Comparison of ENCODE assay signal across 24 cellular contexts in the genomic region with DNA sequence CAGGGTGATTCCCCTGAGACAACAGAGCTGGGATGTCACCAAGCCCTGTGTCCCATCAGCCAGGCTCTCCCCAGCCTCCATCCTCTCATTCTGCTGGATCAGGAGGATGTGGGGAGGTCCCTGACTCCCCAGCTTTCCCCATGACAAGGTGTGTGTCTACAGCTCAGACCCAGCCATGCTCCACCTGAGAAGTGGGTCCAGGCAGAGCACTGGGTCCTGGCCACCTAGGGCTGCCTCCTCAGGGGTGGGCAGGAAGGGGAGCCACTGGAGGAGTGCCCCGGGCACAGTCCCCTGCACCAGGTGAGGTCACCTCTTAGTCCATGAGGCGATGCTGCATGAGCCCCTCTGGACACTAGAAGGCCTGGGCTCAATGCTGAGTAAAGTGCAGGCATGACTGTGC. TPM values are rescaled to one million over a fixed set of nuclear protein-coding genes. Genes with fewer than 3 reads are reported as not detected.
DNase-seq lines count a peak whose midpoint lies in the region; ATAC-seq and TF ChIP-seq lines count a peak whose summit lies in the region.
"Had no signal": no experiment of that assay in that cellular context is flagged by ENCODE, and none has a peak within 500 bp of the region (broad histone marks: within the 10 kb centered on the region; RNA-seq: fewer than 3 reads in every experiment).

No MANE protein-coding gene starts in this region.

- peaks cover 2 to 5% of the 10 kb centered on the region in 2 donors for H3K27me3 Mint-ChIP-seq in CD8-positive, alpha-beta memory T cell
- H3K27me3 Mint-ChIP-seq in activated B cell treated with CpG ODN at 0.5 μM for 24 hours (no peaks in the 10 kb centered on the region), naive B cell (no peaks in the 10 kb centered on the region)
- H3K27me3 Mint-ChIP-seq: stimulated activated naive CD8-positive, alpha-beta T cell treated with anti-CD3 and anti-CD28 coated beads, Interleukin-15, amount 100 ng/mL, for 72 hours had no signal

- H3K9me3 Mint-ChIP-seq in CD8-positive, alpha-beta memory T cell = no peaks in the 10 kb centered on the region
- H3K9me3 Mint-ChIP-seq in activated B cell treated with CpG ODN at 0.5 μM for 24 hours = no peaks in the 10 kb centered on the region
- H3K9me3 Mint-ChIP-seq in naive B cell = no peaks in the 10 kb centered on the region
- H3K9me3 Mint-ChIP-seq: stimulated activated naive CD8-positive, alpha-beta T cell treated with anti-CD3 and anti-CD28 coated beads, Interleukin-15, amount 100 ng/mL, for 72 hours had no signal

- peaks cover 59 to 94% (median 61%) of the 10 kb centered on the region in 3 donors for H3K4me1 Mint-ChIP-seq in CD8-positive, alpha-beta memory T cell
- peaks cover 62% of the 10 kb centered on the region for H3K4me1 Mint-ChIP-seq in activated B cell treated with CpG ODN at 0.5 μM for 24 hours
- peaks cover 69 to 70% (median 70%) of the 10 kb centered on the region in 3 donors for H3K4me1 Mint-ChIP-seq in naive B cell

- TF ChIP-seq CTCF in activated B cell treated with CpG ODN at 0.5 μM for 24 hours (IDR thresholded peaks at IDR 0.05) = no peak

- H4K20me1 ChIP-seq in BLaER1 treated with 17β-estradiol and CSF1 and Interleukin-3, amounts not matched to agents 10 nM and 100 nM = no peaks in the 10 kb centered on the region

- CTCF ChIA-PET in CD8-positive, alpha-beta memory T cell (lab: Charles Lee) = interaction anchor here (0.8 kb wide), 1 partner anchor 172 kb away, joined by 3 read pairs; no protein-coding TSS in a partner anchor
- CTCF ChIA-PET in activated B cell treated with CpG ODN at 0.5 μM for 24 hours (lab: Charles Lee) = no interaction called here

- peak overlapping the region; percentile 94 to 100 (median 99); a peak in 21 of 22 replicates for H3K27ac ChIP-seq in BLaER1 treated with 17β-estradiol and CSF1 and Interleukin-3, amounts not matched to agents 10 nM and 100 nM
- peak overlapping the region; percentile 39 for H3K27ac ChIP-seq in CD8-positive, alpha-beta memory T cell (ENCODE audit: low read depth, low read length)

- H3K4me1 ChIP-seq in BLaER1 treated with 17β-estradiol and CSF1 and Interleukin-3, amounts not matched to agents 10 nM and 100 nM = peaks cover 88 to 97% (median 93%) of the 10 kb centered on the region in 10 experiments
- peaks cover 61% of the 10 kb centered on the region for H3K4me1 ChIP-seq in CD8-positive, alpha-beta memory T cell (ENCODE audit: insufficient read depth, low read length)

- peaks cover 0 to 71% (median 57%) of the 10 kb centered on the region in 11 experiments; a peak in 18 of 22 replicates for H3K36me3 ChIP-seq in BLaER1 treated with 17β-estradiol and CSF1 and Interleukin-3, amounts not matched to agents 10 nM and 100 nM
- H3K36me3 ChIP-seq in CD8-positive, alpha-beta memory T cell (ENCODE audit: insufficient read depth, low read length) = no peaks in the 10 kb centered on the region
- H3K36me3 ChIP-seq: tibial nerve had no signal

- intact Hi-C loops in activated B cell treated with CpG ODN at 0.5 μM for 24 hours (cut with micrococcal nuclease) = loop anchor here (1.0 to 5.0 kb wide), 2 partner anchors 12 to 250 kb away; a partner anchor contains a TSS

- no peak for DNase-seq in CD8-positive, alpha-beta memory T cell
- DNase-seq in activated B cell treated with CpG ODN at 0.5 μM for 24 hours = no peak
- DNase-seq in naive B cell = no peak
- no peak for DNase-seq in NCI-H82 treated with DMSO at 0.1 percent for 48 hours (lab: John Stamatoyannopoulos, UW; ENCODE audit: unreplicated experiment)
- DNase-seq in cerebellum (ENCODE audit: low spot score) = no peak
- no peak for DNase-seq in putamen (ENCODE audit: low spot score)
- DNase-seq: activated CD4-positive, alpha-beta T cell treated with anti-CD3 and anti-CD28 coated beads for 4 hours; activated naive CD4-positive, alpha-beta T cell treated with Interleukin-2 at 50 U/mL for 16 hours; activated T-cell treated with anti-CD3 and anti-CD28 coated beads for 4 hours; DMS79; hypothalamus; KBM-7; left ventricle myocardium superior; NCI-H1092; NCI-H1930; NCI-H748 treated with DMSO at 0.1 percent for 48 hours; occipital lobe; retina; stimulated activated CD4-positive, alpha-beta T cell treated with anti-CD3 and anti-CD28 coated beads, Interleukin-4, amount 100 ng/mL, for 24 hours; stimulated activated naive CD8-positive, alpha-beta T cell treated with anti-CD3 and anti-CD28 coated beads, Interleukin-15, amount 100 ng/mL, for 72 hours had no signal

- peak overlapping the region; percentile 88 to 100 (median 98); a peak in 19 of 22 replicates for H3K9ac ChIP-seq in BLaER1 treated with 17β-estradiol and CSF1 and Interleukin-3, amounts not matched to agents 10 nM and 100 nM

- H3K4me3 Mint-ChIP-seq in CD8-positive, alpha-beta memory T cell = peak overlapping the region in 3 of 7 donors; percentile 12 to 94 (median 33)
- H3K4me3 Mint-ChIP-seq in activated B cell treated with CpG ODN at 0.5 μM for 24 hours = no peak overlapping the region
- H3K4me3 Mint-ChIP-seq in naive B cell = peak overlapping the region in 2 of 8 donors; percentile 30 to 33
- H3K4me3 Mint-ChIP-seq: stimulated activated naive CD8-positive, alpha-beta T cell treated with anti-CD3 and anti-CD28 coated beads, Interleukin-15, amount 100 ng/mL, for 72 hours had no signal

- peak overlapping the region in 7 of 8 donors; percentile 47 to 99 (median 92) for H3K27ac Mint-ChIP-seq in CD8-positive, alpha-beta memory T cell
- peak overlapping the region; percentile 97 for H3K27ac Mint-ChIP-seq in activated B cell treated with CpG ODN at 0.5 μM for 24 hours
- peak overlapping the region in 4 of 6 donors; percentile 78 to 98 (median 90) for H3K27ac Mint-ChIP-seq in naive B cell

- H3K9me3 ChIP-seq in BLaER1 treated with 17β-estradiol and CSF1 and Interleukin-3, amounts not matched to agents 10 nM and 100 nM (replicated peaks in 1 of 11) = no peaks in the 10 kb centered on the region
- no peaks in the 10 kb centered on the region for H3K9me3 ChIP-seq in CD8-positive, alpha-beta memory T cell (ENCODE audit: low read length)
- H3K9me3 ChIP-seq: tibial nerve had no signal

- peak overlapping the region in 6 of 10 experiments; percentile 28 to 75 (median 34); a peak in 6 of 20 replicates for H3K4me3 ChIP-seq in BLaER1 treated with 17β-estradiol and CSF1 and Interleukin-3, amounts not matched to agents 10 nM and 100 nM
- H3K4me3 ChIP-seq in CD8-positive, alpha-beta memory T cell (ENCODE audit: low read length) = peak overlapping the region; percentile 21
- H3K4me3 ChIP-seq: tibial nerve had no signal

- H3K27me3 ChIP-seq in BLaER1 treated with 17β-estradiol and CSF1 and Interleukin-3, amounts not matched to agents 10 nM and 100 nM = no peaks in the 10 kb centered on the region
- no peaks in the 10 kb centered on the region for H3K27me3 ChIP-seq in CD8-positive, alpha-beta memory T cell (ENCODE audit: insufficient read depth, low read length, poor library complexity, severe bottlenecking)

- no peak for ATAC-seq in activated B cell treated with CpG ODN at 0.5 μM for 24 hours (ENCODE audit: low read depth)
- ATAC-seq in naive B cell (ENCODE audit: low read depth in 2 of 2) = no peak
- no peak for ATAC-seq in GM18907 (IDR thresholded peaks at IDR 0.05; ENCODE audit: unreplicated experiment)
- ATAC-seq: left ventricle myocardium superior, Right ventricle myocardium inferior had no signal

- H3K36me3 Mint-ChIP-seq in CD8-positive, alpha-beta memory T cell = no peaks in the 10 kb centered on the region
- H3K36me3 Mint-ChIP-seq in activated B cell treated with CpG ODN at 0.5 μM for 24 hours (ENCODE audit: low read depth) (peaks cover 53% of the 10 kb centered on the region), naive B cell (peaks cover 6 to 24% of the 10 kb centered on the region in 2 donors)

- POLR2A ChIA-PET in CD8-positive, alpha-beta memory T cell (lab: Charles Lee) = no interaction called here
- POLR2A ChIA-PET in activated B cell treated with CpG ODN at 0.5 μM for 24 hours (lab: Charles Lee) = interaction anchor here (1.0 to 5.3 kb wide), 4 partner anchors 40 to 172 kb away, joined by 3 to 92 read pairs (median 16); no protein-coding TSS in a partner anchor

- peak overlapping the region; percentile 89 to 99 (median 94) for H3K4me2 ChIP-seq in BLaER1 treated with 17β-estradiol and CSF1 and Interleukin-3, amounts not matched to agents 10 nM and 100 nM

RNA-seq across cellular contexts. Expression of a gene that starts 48.2 kb away (rescaled TPM):
- total RNA-seq in CD8-positive, alpha-beta memory T cell = under 1 TPM; 0.77 to 0.93 TPM
- 3.0 TPM for polyA plus RNA-seq in CD8-positive, alpha-beta memory T cell
- total RNA-seq in activated B cell treated with CpG ODN at 0.5 μM for 24 hours (153 and 181 TPM in 2 replicates), cerebellum (2.0 TPM)
- polyA plus RNA-seq in naive B cell (ENCODE audit: low read depth in 6 of 6) = 100 to 1,000 TPM; 120 to 202 (median 153) TPM

Comparison
In these comparisons a context has a peak if more than half of its experiments do, and no peak if none do; other contexts are left out.
1. RNA of a gene that starts 48.2 kb away (total RNA-seq): 153 to 181 TPM in activated B cell treated with CpG ODN at 0.5 μM for 24 hours; 2.0 TPM in cerebellum (single experiment) and 0.77 to 0.93 TPM in CD8-positive, alpha-beta memory T cell; every median in the first group is over 10 times any median in the second.
2. Peak in every context shown above with its lines, with median percentiles within 50 percentile points of each other: H3K27ac Mint-ChIP-seq.